ENCODE assay signal across 1 cellular context in the genomic region with DNA sequence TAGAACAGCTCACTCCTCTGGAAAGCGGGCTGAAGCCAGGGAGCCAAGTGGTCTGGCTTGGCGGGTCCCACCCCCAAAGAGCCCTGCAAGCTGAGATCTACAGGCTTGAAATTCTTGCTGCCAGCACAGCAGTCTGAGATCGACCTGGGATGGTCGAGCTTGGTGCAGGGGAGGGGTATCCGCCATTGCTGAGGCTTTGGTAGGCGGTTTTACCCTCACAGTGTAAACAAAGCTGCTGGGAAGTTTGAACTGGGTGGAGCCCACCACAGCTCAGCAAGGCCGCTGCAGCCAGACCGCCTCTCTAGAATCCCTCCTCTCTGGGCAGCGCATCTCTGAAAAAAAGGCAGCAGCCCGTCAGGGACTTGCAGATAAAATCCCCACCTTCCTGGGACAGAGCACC.
TF ChIP-seq lines count a peak whose summit lies in the region.

No MANE protein-coding gene starts in this region.

TF ChIP-seq in HepG2, 621 proteins besides CTCF, POLR2A, EP300 and RAD21 (continued from another document):
- TF ChIP-seq, protein P1, sequence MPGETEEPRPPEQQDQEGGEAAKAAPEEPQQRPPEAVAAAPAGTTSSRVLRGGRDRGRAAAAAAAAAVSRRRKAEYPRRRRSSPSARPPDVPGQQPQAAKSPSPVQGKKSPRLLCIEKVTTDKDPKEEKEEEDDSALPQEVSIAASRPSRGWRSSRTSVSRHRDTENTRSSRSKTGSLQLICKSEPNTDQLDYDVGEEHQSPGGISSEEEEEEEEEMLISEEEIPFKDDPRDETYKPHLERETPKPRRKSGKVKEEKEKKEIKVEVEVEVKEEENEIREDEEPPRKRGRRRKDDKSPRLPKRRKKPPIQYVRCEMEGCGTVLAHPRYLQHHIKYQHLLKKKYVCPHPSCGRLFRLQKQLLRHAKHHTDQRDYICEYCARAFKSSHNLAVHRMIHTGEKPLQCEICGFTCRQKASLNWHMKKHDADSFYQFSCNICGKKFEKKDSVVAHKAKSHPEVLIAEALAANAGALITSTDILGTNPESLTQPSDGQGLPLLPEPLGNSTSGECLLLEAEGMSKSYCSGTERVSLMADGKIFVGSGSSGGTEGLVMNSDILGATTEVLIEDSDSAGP (CRISPR knock-in tag; IDR thresholded peaks at IDR 0.05; ENCODE audit: borderline replicate concordance) = peak; percentile 17; the same call in 1 of the 2 replicates
- TF ChIP-seq EED (CRISPR knock-in tag; IDR thresholded peaks at IDR 0.05) (peak; percentile 53; the same call in 1 of the 2 replicates), POGZ (CRISPR knock-in tag; IDR thresholded peaks at IDR 0.05) (peak; percentile 52), FOXA1 (IDR thresholded peaks at IDR 0.05) (no peak), FOXA1 (CRISPR knock-in tag; IDR thresholded peaks at IDR 0.05) (peak; percentile 58; the same call in 1 of the 2 replicates), YY1 (IDR thresholded peaks at IDR 0.05; ENCODE audit: insufficient read depth, insufficient replicate concordance, low read depth, low read length) (peak; percentile 58), ZNF230 (CRISPR knock-in tag; IDR thresholded peaks at IDR 0.05) (no peak), SNAI1 (CRISPR knock-in tag; IDR thresholded peaks at IDR 0.05; ENCODE audit: borderline replicate concordance) (no peak), FOXP1 (IDR thresholded peaks at IDR 0.05) (no peak), FOXP1 (CRISPR knock-in tag; IDR thresholded peaks at IDR 0.05) (no peak), CCAR2 (optimal IDR thresholded peaks at IDR 0.05; ENCODE audit: low read depth, low read length) (no peak), ZMYM4 (CRISPR knock-in tag; IDR thresholded peaks at IDR 0.05) (peak; percentile 92), ZFP82 (CRISPR knock-in tag; IDR thresholded peaks at IDR 0.05; ENCODE audit: borderline replicate concordance) (no peak), ZSCAN25 (CRISPR knock-in tag; IDR thresholded peaks at IDR 0.05) (peak; percentile 47; the same call in 1 of the 2 replicates), FOXA3 (CRISPR knock-in tag; IDR thresholded peaks at IDR 0.05) (peak; percentile 34), KLF13 (CRISPR knock-in tag; IDR thresholded peaks at IDR 0.05) (no peak)
- TF ChIP-seq, protein P2, sequence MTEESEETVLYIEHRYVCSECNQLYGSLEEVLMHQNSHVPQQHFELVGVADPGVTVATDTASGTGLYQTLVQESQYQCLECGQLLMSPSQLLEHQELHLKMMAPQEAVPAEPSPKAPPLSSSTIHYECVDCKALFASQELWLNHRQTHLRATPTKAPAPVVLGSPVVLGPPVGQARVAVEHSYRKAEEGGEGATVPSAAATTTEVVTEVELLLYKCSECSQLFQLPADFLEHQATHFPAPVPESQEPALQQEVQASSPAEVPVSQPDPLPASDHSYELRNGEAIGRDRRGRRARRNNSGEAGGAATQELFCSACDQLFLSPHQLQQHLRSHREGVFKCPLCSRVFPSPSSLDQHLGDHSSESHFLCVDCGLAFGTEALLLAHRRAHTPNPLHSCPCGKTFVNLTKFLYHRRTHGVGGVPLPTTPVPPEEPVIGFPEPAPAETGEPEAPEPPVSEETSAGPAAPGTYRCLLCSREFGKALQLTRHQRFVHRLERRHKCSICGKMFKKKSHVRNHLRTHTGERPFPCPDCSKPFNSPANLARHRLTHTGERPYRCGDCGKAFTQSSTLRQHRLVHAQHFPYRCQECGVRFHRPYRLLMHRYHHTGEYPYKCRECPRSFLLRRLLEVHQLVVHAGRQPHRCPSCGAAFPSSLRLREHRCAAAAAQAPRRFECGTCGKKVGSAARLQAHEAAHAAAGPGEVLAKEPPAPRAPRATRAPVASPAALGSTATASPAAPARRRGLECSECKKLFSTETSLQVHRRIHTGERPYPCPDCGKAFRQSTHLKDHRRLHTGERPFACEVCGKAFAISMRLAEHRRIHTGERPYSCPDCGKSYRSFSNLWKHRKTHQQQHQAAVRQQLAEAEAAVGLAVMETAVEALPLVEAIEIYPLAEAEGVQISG (CRISPR knock-in tag; IDR thresholded peaks at IDR 0.05) = peak; percentile 42; the same call in 1 of the 2 replicates
- TF ChIP-seq, protein P3, sequence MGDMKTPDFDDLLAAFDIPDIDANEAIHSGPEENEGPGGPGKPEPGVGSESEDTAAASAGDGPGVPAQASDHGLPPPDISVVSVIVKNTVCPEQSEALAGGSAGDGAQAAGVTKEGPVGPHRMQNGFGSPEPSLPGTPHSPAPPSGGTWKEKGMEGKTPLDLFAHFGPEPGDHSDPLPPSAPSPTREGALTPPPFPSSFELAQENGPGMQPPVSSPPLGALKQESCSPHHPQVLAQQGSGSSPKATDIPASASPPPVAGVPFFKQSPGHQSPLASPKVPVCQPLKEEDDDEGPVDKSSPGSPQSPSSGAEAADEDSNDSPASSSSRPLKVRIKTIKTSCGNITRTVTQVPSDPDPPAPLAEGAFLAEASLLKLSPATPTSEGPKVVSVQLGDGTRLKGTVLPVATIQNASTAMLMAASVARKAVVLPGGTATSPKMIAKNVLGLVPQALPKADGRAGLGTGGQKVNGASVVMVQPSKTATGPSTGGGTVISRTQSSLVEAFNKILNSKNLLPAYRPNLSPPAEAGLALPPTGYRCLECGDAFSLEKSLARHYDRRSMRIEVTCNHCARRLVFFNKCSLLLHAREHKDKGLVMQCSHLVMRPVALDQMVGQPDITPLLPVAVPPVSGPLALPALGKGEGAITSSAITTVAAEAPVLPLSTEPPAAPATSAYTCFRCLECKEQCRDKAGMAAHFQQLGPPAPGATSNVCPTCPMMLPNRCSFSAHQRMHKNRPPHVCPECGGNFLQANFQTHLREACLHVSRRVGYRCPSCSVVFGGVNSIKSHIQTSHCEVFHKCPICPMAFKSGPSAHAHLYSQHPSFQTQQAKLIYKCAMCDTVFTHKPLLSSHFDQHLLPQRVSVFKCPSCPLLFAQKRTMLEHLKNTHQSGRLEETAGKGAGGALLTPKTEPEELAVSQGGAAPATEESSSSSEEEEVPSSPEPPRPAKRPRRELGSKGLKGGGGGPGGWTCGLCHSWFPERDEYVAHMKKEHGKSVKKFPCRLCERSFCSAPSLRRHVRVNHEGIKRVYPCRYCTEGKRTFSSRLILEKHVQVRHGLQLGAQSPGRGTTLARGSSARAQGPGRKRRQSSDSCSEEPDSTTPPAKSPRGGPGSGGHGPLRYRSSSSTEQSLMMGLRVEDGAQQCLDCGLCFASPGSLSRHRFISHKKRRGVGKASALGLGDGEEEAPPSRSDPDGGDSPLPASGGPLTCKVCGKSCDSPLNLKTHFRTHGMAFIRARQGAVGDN (CRISPR knock-in tag; IDR thresholded peaks at IDR 0.05) = peak; percentile 46
- TF ChIP-seq, protein P4, sequence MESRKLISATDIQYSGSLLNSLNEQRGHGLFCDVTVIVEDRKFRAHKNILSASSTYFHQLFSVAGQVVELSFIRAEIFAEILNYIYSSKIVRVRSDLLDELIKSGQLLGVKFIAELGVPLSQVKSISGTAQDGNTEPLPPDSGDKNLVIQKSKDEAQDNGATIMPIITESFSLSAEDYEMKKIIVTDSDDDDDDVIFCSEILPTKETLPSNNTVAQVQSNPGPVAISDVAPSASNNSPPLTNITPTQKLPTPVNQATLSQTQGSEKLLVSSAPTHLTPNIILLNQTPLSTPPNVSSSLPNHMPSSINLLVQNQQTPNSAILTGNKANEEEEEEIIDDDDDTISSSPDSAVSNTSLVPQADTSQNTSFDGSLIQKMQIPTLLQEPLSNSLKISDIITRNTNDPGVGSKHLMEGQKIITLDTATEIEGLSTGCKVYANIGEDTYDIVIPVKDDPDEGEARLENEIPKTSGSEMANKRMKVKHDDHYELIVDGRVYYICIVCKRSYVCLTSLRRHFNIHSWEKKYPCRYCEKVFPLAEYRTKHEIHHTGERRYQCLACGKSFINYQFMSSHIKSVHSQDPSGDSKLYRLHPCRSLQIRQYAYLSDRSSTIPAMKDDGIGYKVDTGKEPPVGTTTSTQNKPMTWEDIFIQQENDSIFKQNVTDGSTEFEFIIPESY (CRISPR knock-in tag; IDR thresholded peaks at IDR 0.05) = peak; percentile 94
- TF ChIP-seq, protein P5, sequence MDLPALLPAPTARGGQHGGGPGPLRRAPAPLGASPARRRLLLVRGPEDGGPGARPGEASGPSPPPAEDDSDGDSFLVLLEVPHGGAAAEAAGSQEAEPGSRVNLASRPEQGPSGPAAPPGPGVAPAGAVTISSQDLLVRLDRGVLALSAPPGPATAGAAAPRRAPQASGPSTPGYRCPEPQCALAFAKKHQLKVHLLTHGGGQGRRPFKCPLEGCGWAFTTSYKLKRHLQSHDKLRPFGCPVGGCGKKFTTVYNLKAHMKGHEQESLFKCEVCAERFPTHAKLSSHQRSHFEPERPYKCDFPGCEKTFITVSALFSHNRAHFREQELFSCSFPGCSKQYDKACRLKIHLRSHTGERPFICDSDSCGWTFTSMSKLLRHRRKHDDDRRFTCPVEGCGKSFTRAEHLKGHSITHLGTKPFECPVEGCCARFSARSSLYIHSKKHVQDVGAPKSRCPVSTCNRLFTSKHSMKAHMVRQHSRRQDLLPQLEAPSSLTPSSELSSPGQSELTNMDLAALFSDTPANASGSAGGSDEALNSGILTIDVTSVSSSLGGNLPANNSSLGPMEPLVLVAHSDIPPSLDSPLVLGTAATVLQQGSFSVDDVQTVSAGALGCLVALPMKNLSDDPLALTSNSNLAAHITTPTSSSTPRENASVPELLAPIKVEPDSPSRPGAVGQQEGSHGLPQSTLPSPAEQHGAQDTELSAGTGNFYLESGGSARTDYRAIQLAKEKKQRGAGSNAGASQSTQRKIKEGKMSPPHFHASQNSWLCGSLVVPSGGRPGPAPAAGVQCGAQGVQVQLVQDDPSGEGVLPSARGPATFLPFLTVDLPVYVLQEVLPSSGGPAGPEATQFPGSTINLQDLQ (CRISPR knock-in tag; IDR thresholded peaks at IDR 0.05) = no peak
- TF ChIP-seq, protein P6, sequence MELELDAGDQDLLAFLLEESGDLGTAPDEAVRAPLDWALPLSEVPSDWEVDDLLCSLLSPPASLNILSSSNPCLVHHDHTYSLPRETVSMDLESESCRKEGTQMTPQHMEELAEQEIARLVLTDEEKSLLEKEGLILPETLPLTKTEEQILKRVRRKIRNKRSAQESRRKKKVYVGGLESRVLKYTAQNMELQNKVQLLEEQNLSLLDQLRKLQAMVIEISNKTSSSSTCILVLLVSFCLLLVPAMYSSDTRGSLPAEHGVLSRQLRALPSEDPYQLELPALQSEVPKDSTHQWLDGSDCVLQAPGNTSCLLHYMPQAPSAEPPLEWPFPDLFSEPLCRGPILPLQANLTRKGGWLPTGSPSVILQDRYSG (CRISPR knock-in tag; IDR thresholded peaks at IDR 0.05) = no peak
- TF ChIP-seq, protein P7, sequence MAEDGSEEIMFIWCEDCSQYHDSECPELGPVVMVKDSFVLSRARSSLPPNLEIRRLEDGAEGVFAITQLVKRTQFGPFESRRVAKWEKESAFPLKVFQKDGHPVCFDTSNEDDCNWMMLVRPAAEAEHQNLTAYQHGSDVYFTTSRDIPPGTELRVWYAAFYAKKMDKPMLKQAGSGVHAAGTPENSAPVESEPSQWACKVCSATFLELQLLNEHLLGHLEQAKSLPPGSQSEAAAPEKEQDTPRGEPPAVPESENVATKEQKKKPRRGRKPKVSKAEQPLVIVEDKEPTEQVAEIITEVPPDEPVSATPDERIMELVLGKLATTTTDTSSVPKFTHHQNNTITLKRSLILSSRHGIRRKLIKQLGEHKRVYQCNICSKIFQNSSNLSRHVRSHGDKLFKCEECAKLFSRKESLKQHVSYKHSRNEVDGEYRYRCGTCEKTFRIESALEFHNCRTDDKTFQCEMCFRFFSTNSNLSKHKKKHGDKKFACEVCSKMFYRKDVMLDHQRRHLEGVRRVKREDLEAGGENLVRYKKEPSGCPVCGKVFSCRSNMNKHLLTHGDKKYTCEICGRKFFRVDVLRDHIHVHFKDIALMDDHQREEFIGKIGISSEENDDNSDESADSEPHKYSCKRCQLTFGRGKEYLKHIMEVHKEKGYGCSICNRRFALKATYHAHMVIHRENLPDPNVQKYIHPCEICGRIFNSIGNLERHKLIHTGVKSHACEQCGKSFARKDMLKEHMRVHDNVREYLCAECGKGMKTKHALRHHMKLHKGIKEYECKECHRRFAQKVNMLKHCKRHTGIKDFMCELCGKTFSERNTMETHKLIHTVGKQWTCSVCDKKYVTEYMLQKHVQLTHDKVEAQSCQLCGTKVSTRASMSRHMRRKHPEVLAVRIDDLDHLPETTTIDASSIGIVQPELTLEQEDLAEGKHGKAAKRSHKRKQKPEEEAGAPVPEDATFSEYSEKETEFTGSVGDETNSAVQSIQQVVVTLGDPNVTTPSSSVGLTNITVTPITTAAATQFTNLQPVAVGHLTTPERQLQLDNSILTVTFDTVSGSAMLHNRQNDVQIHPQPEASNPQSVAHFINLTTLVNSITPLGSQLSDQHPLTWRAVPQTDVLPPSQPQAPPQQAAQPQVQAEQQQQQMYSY (CRISPR knock-in tag; IDR thresholded peaks at IDR 0.05) = no peak
TF ChIP-seq in HepG2: peak in this region for 20.
